ENCODE assay signal across 8 cellular contexts in the genomic region with DNA sequence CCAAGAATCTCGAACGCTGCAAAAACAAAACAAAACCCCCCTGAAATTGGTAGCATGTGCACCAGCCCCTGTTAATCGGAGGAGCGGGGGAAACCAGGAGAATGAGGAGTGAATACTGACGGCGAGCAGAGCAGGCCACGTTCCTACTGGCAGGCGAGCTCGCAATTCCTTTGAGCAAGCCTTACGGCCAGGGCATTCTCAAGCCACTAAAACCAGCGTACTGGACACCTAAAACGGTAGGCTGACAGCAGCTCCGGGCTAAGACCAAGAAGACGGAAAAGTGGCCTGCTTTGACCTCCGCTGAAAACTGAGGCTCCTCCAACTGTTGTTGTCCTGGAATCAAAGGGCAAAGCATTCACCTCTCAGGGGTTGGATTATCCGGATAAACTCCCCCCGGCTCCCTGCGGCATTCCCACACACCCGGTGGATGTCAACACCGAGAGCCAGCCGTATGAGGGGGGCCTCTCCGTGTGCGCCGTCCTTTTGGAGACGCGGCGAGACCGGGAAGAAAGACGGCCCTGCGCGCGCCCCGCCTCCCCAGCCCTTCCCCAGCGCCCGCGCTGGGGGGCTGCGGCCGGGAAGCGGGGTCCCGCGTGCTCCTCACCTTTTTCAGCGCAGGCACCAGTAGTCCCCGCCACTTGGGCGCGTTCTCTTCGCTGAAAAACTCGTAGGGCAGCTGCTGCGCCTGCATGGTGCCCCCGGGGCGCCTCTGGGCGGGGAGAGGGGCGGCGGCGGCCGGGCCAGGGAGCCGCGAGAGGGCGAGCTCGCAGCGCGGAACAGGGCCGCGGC. TPM values are rescaled to one million over a fixed set of nuclear protein-coding genes. Genes with fewer than 3 reads are reported as not detected.
DNase-seq lines count a peak whose midpoint lies in the region; ATAC-seq and TF ChIP-seq lines count a peak whose summit lies in the region.

No MANE protein-coding gene starts in this region.

- H3K36me3 ChIP-seq in ectodermal cell (ENCODE audit: control insufficient read depth, insufficient read depth, low read length), result no peaks in the 10 kb centered on the region
- no peaks in the 10 kb centered on the region for H3K36me3 ChIP-seq in lower lobe of right lung

- H3K4me1 ChIP-seq in ectodermal cell (ENCODE audit: control insufficient read depth, insufficient read depth, low read length), result peaks cover 11% of the 10 kb centered on the region
- H3K4me1 ChIP-seq in lower lobe of right lung, result peaks cover 48% of the 10 kb centered on the region

- H3K4me3 ChIP-seq in ectodermal cell (ENCODE audit: insufficient read depth, low read depth, low read length) (peak overlapping the region; percentile 79), lower lobe of right lung (peak overlapping the region; percentile 88)

- H3K27me3 ChIP-seq in ectodermal cell (ENCODE audit: control insufficient read depth, insufficient read depth, low read length, poor library complexity, severe bottlenecking) (no peaks in the 10 kb centered on the region), lower lobe of right lung (ENCODE audit: low read depth) (no peaks in the 10 kb centered on the region)

- ATAC-seq in HG02852 (IDR thresholded peaks at IDR 0.05; ENCODE audit: unreplicated experiment) (peak; percentile 46), lower lobe of right lung (peak; percentile 59 to 61)

- H3K9me3 ChIP-seq in ectodermal cell (ENCODE audit: control insufficient read depth, low read length) (no peaks in the 10 kb centered on the region), lower lobe of right lung (no peaks in the 10 kb centered on the region)

- TF ChIP-seq CTCF in lower lobe of right lung (IDR thresholded peaks at IDR 0.05), result peak; percentile 21

- H3K27ac ChIP-seq in ectodermal cell (ENCODE audit: insufficient read depth, low read depth, low read length, poor library complexity, severe bottlenecking), result peak overlapping the region; percentile 89
- H3K27ac ChIP-seq in lower lobe of right lung, result peak overlapping the region; percentile 93

- intact Hi-C loops in lower lobe of right lung (cut with DNase I), result no loop called here

- DNase-seq in SKM-1 treated with dmso at 0.1 percent for 144 hours (lab: John Stamatoyannopoulos, UW; ENCODE audit: unreplicated experiment) (peak; percentile 14), SKM-1 (lab: John Stamatoyannopoulos, UW; ENCODE audit: unreplicated experiment) (no peak), NCI-H146 treated with DMSO at 0.1 percent for 48 hours (lab: John Stamatoyannopoulos, UW; ENCODE audit: unreplicated experiment) (peak; percentile 13), lower lobe of right lung (peak; percentile 68)
- peak; percentile 62 to 69 for DNase-seq in activated CD4-positive, alpha-beta T cell treated with anti-CD3 and anti-CD28 coated beads, Interleukin-2, amount 50 U/mL, for 48 hours
- DNase-seq in stimulated activated CD8-positive, alpha-beta memory T cell treated with anti-CD3 and anti-CD28 coated beads, Interleukin-15, amount 100 ng/mL, for 1 hour (ENCODE audit: low read depth), result peak; percentile 16

- 0% methylated on average over 63 of the region's 63 CpGs for WGBS in ectodermal cell, 2 experiments

RNA-seq across cellular contexts. Expression of a gene that starts 0.9 kb away (rescaled TPM):
- 33.2 TPM for polyA plus RNA-seq in ectodermal cell (2013, experiment 1 of 4)
- polyA plus RNA-seq in ectodermal cell (2013, experiment 2 of 4), result 32.8 TPM
- polyA plus RNA-seq in ectodermal cell (2013, experiment 3 of 4), result 23.8 TPM
- polyA plus RNA-seq in ectodermal cell (2013, experiment 4 of 4), result 26.9 TPM
- total RNA-seq in lower lobe of right lung, result 43.6 TPM
